ENCODE assay signal across 2 cellular contexts in genomic region chr5:150291388-150292385, GRCh38.
TF ChIP-seq lines count a peak whose summit lies in the region.

No MANE protein-coding gene starts in this region.

TF ChIP-seq in SK-N-SH, 30 proteins besides CTCF, POLR2A, EP300 and RAD21 (continued from another document):
- no peak for TF ChIP-seq USF1 (IDR thresholded peaks at IDR 0.05; ENCODE audit: borderline replicate concordance, low read depth)
- no peak for TF ChIP-seq EZH2phosphoT487 (IDR thresholded peaks at IDR 0.05; ENCODE audit: borderline replicate concordance, low read depth)
- no peak for TF ChIP-seq SMC3 (IDR thresholded peaks at IDR 0.05; ENCODE audit: low read depth, low read length)
- TF ChIP-seq IRF3 (IDR thresholded peaks at IDR 0.05; ENCODE audit: low read depth, low read length): no peak
- no peak for TF ChIP-seq JUND (IDR thresholded peaks at IDR 0.05)
- TF ChIP-seq REST (IDR thresholded peaks at IDR 0.05; ENCODE audit: low read depth, low read length): no peak
- no peak for TF ChIP-seq FOXJ3 (CRISPR knock-in tag; IDR thresholded peaks at IDR 0.05)
- no peak for TF ChIP-seq MXI1 (IDR thresholded peaks at IDR 0.05; ENCODE audit: low read depth, low read length)
- no peak for TF ChIP-seq TEAD4 (IDR thresholded peaks at IDR 0.05; ENCODE audit: borderline replicate concordance, insufficient read depth)
- TF ChIP-seq POLR2AphosphoS5 (IDR thresholded peaks at IDR 0.05; ENCODE audit: low read depth, low read length): no peak
- TF ChIP-seq NFIC (IDR thresholded peaks at IDR 0.05; ENCODE audit: borderline replicate concordance): no peak
TF ChIP-seq in SK-N-SH: peak in this region for 0.

TF ChIP-seq in SK-N-SH treated with all-trans-retinoic acid at 6 μM for 48 hours, 23 proteins besides CTCF, POLR2A, EP300 and RAD21 (continued from another document):
- TF ChIP-seq PATZ1 (CRISPR knock-in tag; IDR thresholded peaks at IDR 0.05; ENCODE audit: borderline replicate concordance) (no peak), ESRRG (CRISPR knock-in tag; IDR thresholded peaks at IDR 0.05) (no peak), PPARA (CRISPR knock-in tag; IDR thresholded peaks at IDR 0.05; ENCODE audit: borderline replicate concordance) (no peak), ZFP3 (CRISPR knock-in tag; IDR thresholded peaks at IDR 0.05) (no peak), BACH2 (CRISPR knock-in tag; IDR thresholded peaks at IDR 0.05; ENCODE audit: borderline replicate concordance) (no peak), CSDC2 (CRISPR knock-in tag; IDR thresholded peaks at IDR 0.05) (no peak), RARB (CRISPR knock-in tag; IDR thresholded peaks at IDR 0.05) (no peak), TOX (CRISPR knock-in tag; IDR thresholded peaks at IDR 0.05; ENCODE audit: borderline replicate concordance) (no peak)
